Comparison of ENCODE assay signal across 8 cellular contexts in the genomic region with DNA sequence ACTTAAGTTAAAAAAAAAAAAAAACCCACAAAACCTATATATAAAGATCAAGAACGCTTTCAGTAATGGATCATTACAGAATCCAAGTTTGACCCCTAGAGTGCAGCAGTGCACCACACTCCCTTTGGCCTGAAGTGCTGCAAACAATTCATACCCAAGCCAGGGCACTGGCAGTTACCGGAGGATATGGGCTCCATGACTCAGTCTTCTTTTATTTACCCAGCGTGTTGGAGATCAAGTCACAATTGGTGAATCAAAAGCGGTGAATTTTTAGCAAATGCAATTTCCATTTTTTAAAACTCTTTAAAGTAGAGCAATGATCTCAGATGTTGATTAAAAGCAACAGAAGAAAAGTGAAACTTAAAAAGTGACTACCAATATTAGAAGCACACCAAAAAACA. TPM values are rescaled to one million over a fixed set of nuclear protein-coding genes. Genes with fewer than 3 reads are reported as not detected.
DNase-seq lines count a peak whose midpoint lies in the region; ATAC-seq and TF ChIP-seq lines count a peak whose summit lies in the region.

No MANE protein-coding gene starts in this region.

- ATAC-seq in HG03135 (IDR thresholded peaks at IDR 0.05; ENCODE audit: unreplicated experiment), result peak; percentile 87
- ATAC-seq in HG02840 (IDR thresholded peaks at IDR 0.05; ENCODE audit: low FRiP score, unreplicated experiment), result no peak

- DNase-seq in EH (ENCODE audit: low read depth), result peak; percentile 91
- peak; percentile 71 for DNase-seq in NCI-H82 (lab: John Stamatoyannopoulos, UW)
- peak; percentile 76 to 81 for DNase-seq in activated CD4-positive, alpha-beta T cell treated with anti-CD3 and anti-CD28 coated beads, Interleukin-2, amount 50 U/mL, for 48 hours
- DNase-seq in dermis microvascular lymphatic vessel endothelial cell (ENCODE audit: low read depth in 2 of 2), result peak; percentile 82 to 92
- peak; percentile 74 to 93 for DNase-seq in lower leg skin (ENCODE audit: low spot score in 2 of 2)
- peak; percentile 29 to 71 (median 59) for DNase-seq in stimulated activated CD4-positive, alpha-beta T cell treated with anti-CD3 and anti-CD28 coated beads, TNF-alpha, amount 100 ng/mL, for 4 hours (ENCODE audit: low read depth in 3 of 3)

- intact Hi-C loops in lower leg skin (cut with DNase I; ENCODE audit: low total_unique reads), result loop anchor here (5.0 kb wide), 1 partner anchor 77 kb away; no protein-coding TSS in a partner anchor

- TF ChIP-seq POLR2A in lower leg skin (IDR thresholded peaks at IDR 0.05), result no peak

- 0 to 2% methylated on average over 4 of the region's 4 CpGs for WGBS in lower leg skin, 2 donors

- no peak overlapping the region for H3K4me3 ChIP-seq in lower leg skin (ENCODE audit: low read depth, poor library complexity, severe bottlenecking)

- no peak for TF ChIP-seq CTCF in lower leg skin (IDR thresholded peaks at IDR 0.05)

RNA-seq across cellular contexts. Expression of a gene that starts 46.5 kb away (rescaled TPM):
- total RNA-seq in dermis microvascular lymphatic vessel endothelial cell (8.6 and 12.5 TPM in 2 replicates), lower leg skin (100 to 1,000 TPM in 2 of 4 donors, 10 to 100 TPM in 2; 58.8 to 124 (median 103) TPM)
